Comparison of ENCODE assay signal across 1 cellular context in the genomic region with DNA sequence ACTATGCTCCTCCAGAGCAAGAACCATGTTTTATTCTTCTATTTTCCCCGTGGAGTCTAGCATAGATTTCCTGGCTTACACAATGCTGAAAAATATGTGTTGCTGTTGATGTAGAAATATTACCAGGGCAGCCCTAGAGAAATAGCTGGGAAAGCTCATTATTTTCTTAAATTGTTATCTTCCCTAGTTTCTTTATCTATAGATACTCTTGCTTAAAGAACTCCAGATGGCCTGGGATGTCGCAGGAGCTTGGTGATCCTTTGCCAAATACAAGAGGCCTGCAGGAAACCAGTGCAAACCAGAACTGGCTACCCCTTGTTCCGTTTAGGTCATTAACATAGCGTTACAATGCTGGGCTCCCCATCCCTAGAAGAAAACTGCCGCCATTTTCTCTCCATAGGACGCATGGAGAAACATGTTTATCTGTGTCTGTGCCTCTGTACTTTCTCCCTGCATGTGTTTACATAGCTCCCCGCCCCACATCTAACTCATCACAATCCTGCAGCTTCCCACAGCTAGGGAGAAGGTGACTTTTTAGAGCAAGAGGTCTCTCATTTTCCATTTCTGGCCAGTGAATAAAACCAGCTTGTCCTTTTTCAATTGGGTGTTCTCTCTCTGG.
TF ChIP-seq lines count a peak whose summit lies in the region.

No MANE protein-coding gene starts in this region.

TF ChIP-seq in SK-N-SH, 30 proteins besides CTCF, POLR2A, EP300 and RAD21 (continued from another document):
- TF ChIP-seq TAF1 (IDR thresholded peaks at IDR 0.05; ENCODE audit: borderline replicate concordance, low read depth, low read length): no peak
- no peak for TF ChIP-seq NRF1 (IDR thresholded peaks at IDR 0.05; ENCODE audit: low read depth, low read length)
